ENCODE assay signal across 1 cellular context in the genomic region with DNA sequence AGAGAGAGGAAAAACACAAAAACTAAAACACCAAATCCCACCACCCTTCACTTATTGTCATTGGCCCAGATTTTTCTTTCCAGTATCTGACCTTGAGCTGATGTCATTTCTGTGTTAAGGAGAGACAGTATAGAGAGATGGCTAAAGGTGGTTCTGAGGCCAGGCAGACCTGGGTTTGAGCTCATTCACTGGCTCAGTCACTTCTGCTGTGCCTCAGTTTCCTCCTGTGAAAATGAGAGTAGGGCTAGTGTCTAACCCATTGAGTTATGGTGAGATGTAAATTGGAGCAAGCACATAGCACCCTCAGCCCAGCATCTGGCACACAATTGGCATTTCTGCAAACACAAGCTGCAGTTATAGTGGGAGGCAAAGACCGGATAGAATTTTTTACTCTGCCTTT.
TF ChIP-seq lines count a peak whose summit lies in the region.

No MANE protein-coding gene starts in this region.

TF ChIP-seq in HepG2, 621 proteins besides CTCF, POLR2A, EP300 and RAD21:
- TF ChIP-seq, protein P1, sequence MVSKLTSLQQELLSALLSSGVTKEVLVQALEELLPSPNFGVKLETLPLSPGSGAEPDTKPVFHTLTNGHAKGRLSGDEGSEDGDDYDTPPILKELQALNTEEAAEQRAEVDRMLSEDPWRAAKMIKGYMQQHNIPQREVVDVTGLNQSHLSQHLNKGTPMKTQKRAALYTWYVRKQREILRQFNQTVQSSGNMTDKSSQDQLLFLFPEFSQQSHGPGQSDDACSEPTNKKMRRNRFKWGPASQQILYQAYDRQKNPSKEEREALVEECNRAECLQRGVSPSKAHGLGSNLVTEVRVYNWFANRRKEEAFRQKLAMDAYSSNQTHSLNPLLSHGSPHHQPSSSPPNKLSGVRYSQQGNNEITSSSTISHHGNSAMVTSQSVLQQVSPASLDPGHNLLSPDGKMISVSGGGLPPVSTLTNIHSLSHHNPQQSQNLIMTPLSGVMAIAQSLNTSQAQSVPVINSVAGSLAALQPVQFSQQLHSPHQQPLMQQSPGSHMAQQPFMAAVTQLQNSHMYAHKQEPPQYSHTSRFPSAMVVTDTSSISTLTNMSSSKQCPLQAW (CRISPR knock-in tag; IDR thresholded peaks at IDR 0.05) = no peak
- TF ChIP-seq, protein P2, sequence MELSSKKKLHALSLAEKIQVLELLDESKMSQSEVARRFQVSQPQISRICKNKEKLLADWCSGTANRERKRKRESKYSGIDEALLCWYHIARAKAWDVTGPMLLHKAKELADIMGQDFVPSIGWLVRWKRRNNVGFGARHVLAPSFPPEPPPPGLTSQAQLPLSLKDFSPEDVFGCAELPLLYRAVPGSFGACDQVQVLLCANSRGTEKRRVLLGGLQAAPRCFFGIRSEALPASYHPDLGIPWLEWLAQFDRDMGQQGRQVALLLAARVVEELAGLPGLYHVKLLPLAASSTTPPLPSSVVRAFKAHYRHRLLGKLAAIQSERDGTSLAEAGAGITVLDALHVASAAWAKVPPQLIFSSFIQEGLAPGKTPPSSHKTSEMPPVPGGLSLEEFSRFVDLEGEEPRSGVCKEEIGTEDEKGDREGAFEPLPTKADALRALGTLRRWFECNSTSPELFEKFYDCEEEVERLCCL (CRISPR knock-in tag; IDR thresholded peaks at IDR 0.05; ENCODE audit: borderline replicate concordance) = no peak
- TF ChIP-seq SSRP1 (CRISPR knock-in tag; IDR thresholded peaks at IDR 0.05) (no peak), ZNF501 (CRISPR knock-in tag; IDR thresholded peaks at IDR 0.05) (0 out of 2 replicates have a peak, but pooled peaks have one; percentile 12), STAT5B (CRISPR knock-in tag; IDR thresholded peaks at IDR 0.05) (no peak), HDAC6 (IDR thresholded peaks at IDR 0.05; ENCODE audit: low read depth, low read length) (no peak), GPBP1L1 (CRISPR knock-in tag; IDR thresholded peaks at IDR 0.05) (no peak)
- TF ChIP-seq, protein P3, sequence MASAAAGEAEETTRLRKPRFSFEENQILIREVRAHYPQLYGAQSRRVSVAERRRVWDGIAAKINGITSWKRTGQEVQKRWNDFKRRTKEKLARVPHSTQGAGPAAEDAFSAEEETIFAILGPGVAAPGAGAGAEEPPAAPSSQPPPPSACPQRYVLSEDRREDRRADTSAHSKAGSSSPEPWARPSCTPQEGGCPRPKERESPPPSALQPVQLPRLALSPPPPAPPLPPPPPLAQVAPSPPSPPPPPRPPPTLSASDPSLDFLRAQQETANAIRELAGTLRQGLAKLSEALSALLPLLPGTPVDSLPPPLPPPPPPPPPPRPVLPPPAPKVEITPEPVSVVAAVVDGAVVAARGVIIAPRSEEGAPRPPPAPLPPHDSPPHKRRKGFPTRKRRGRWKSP (CRISPR knock-in tag; IDR thresholded peaks at IDR 0.05) = no peak
